19 cellular contexts compared by ENCODE assay signal in genomic region chr2:237321746-237322145, GRCh38.
DNase-seq lines count a peak whose midpoint lies in the region; ATAC-seq, FAIRE-seq and TF ChIP-seq lines count a peak whose summit lies in the region.
"Had no signal": no experiment of that assay in that cellular context is flagged by ENCODE, and none has a peak within 500 bp of the region (broad histone marks: within the 10 kb centered on the region; RNA-seq: fewer than 3 reads in every experiment).

No MANE protein-coding gene starts in this region.

- H3K36me3 ChIP-seq in astrocyte (ENCODE audit: insufficient read depth, low read length) (peaks cover 17% of the 10 kb centered on the region), left ventricle myocardium inferior (no peaks in the 10 kb centered on the region), trophoblast cell (ENCODE audit: control insufficient read depth in 1 of 2, insufficient read depth in 2 of 2, low read length in 2 of 2) (peaks cover 0 to 3% of the 10 kb centered on the region in 2 experiments), tibial nerve (no peaks in the 10 kb centered on the region)
- H3K36me3 ChIP-seq: neutrophil had no signal

- H2AK5ac ChIP-seq in trophoblast cell (ENCODE audit: low read length), result peak overlapping the region; percentile 96

- no peak for TF ChIP-seq EP300 in tibial nerve (IDR thresholded peaks at IDR 0.05)

- H2BK5ac ChIP-seq in trophoblast cell (ENCODE audit: low read depth, low read length, poor library complexity), result peak overlapping the region; percentile 32

- H2AFZ ChIP-seq in astrocyte (ENCODE audit: low read depth, low read length) (no peak overlapping the region), trophoblast cell (ENCODE audit: insufficient read depth, low read length, poor library complexity) (no peak overlapping the region)

- WGBS in trophoblast cell (ENCODE audit: extremely low coverage, insufficient coverage, insufficient read length), result no CpG with 5 or more reads among the region's 7 CpGs
- WGBS in tibial nerve, 2 donors, result 78 to 85% methylated on average over 7 of the region's 7 CpGs

- peak overlapping the region; percentile 99 for H4K91ac ChIP-seq in trophoblast cell (ENCODE audit: low read depth, low read length)

- peak overlapping the region; percentile 91 for H3K14ac ChIP-seq in trophoblast cell (ENCODE audit: low read length)

- peak overlapping the region; percentile 3 for H4K8ac ChIP-seq in trophoblast cell (ENCODE audit: low read depth, low read length)

- H3K9me3 ChIP-seq in astrocyte (ENCODE audit: insufficient read depth, low read depth, low read length), result no peaks in the 10 kb centered on the region
- H3K9me3 ChIP-seq in left ventricle myocardium inferior (replicated peaks), result no peaks in the 10 kb centered on the region
- no peaks in the 10 kb centered on the region for H3K9me3 ChIP-seq in trophoblast cell (ENCODE audit: insufficient read depth, low read depth, low read length)
- H3K9me3 ChIP-seq in tibial nerve, result no peaks in the 10 kb centered on the region
- H3K9me3 ChIP-seq: neutrophil had no signal

- H3K4me1 ChIP-seq in astrocyte (ENCODE audit: insufficient read depth, low read length), result no peaks in the 10 kb centered on the region
- H3K4me1 ChIP-seq in left ventricle myocardium inferior, result peaks cover 59% of the 10 kb centered on the region
- H3K4me1 ChIP-seq in trophoblast cell (ENCODE audit: control insufficient read depth in 1 of 2, insufficient read depth in 2 of 2, low read length in 2 of 2), result peaks cover 8 to 9% of the 10 kb centered on the region in 2 experiments
- H3K4me1 ChIP-seq in tibial nerve, result peaks cover 0 to 57% (median 3%) of the 10 kb centered on the region in 4 donors

- H3K4ac ChIP-seq in trophoblast cell (ENCODE audit: low read depth, low read length), result peak overlapping the region; percentile 23

- peak; percentile 81 for FAIRE-seq in astrocyte (lab: Jason Lieb, UNC)
- FAIRE-seq: GM19239, small intestine had no signal

- peaks cover 69% of the 10 kb centered on the region for H3K79me1 ChIP-seq in trophoblast cell (ENCODE audit: low read length)

- H3K79me2 ChIP-seq in astrocyte (ENCODE audit: insufficient read depth, low read length), result no peaks in the 10 kb centered on the region
- peaks cover 7% of the 10 kb centered on the region for H3K79me2 ChIP-seq in trophoblast cell (ENCODE audit: control insufficient read depth, insufficient read depth, low read length, poor library complexity)

- no peak overlapping the region for H4K12ac ChIP-seq in trophoblast cell (ENCODE audit: low read depth, low read length)

- peak overlapping the region; percentile 99 for H2BK12ac ChIP-seq in trophoblast cell (ENCODE audit: low read length)

- H3K27ac ChIP-seq in astrocyte (ENCODE audit: low read depth, low read length) (no peak overlapping the region), left ventricle myocardium inferior (replicated peaks) (peak overlapping the region; percentile 91), trophoblast cell (ENCODE audit: low read depth, low read length) (no peak overlapping the region), tibial nerve (peak overlapping the region; percentile 54 to 77 (median 73))
- H3K27ac ChIP-seq: neutrophil, SK-N-MC had no signal

- H3K27me3 ChIP-seq in astrocyte (ENCODE audit: insufficient read depth, low read length), result no peaks in the 10 kb centered on the region
- no peaks in the 10 kb centered on the region for H3K27me3 ChIP-seq in left ventricle myocardium inferior (ENCODE audit: low read depth)
- no peaks in the 10 kb centered on the region for H3K27me3 ChIP-seq in trophoblast cell (ENCODE audit: insufficient read depth, low read length)
- H3K27me3 ChIP-seq in tibial nerve, result no peaks in the 10 kb centered on the region
- H3K27me3 ChIP-seq: neutrophil had no signal

- peaks cover 13% of the 10 kb centered on the region for H3K9me3 Mint-ChIP-seq in astrocyte (ENCODE audit: unreplicated experiment)
- H3K9me3 Mint-ChIP-seq in activated T-cell treated with anti-CD3 and anti-CD28 coated beads, Interleukin-2, amount 50 U/mL, for 24 hours, result no peaks in the 10 kb centered on the region

- H3K36me3 Mint-ChIP-seq in astrocyte (ENCODE audit: low read depth, unreplicated experiment), result peaks cover 32% of the 10 kb centered on the region
- peaks cover 8% of the 10 kb centered on the region for H3K36me3 Mint-ChIP-seq in activated T-cell treated with anti-CD3 and anti-CD28 coated beads, Interleukin-2, amount 50 U/mL, for 24 hours (ENCODE audit: low read depth)

- H3K27me3 Mint-ChIP-seq in astrocyte (ENCODE audit: low read depth, unreplicated experiment), result peaks cover 3% of the 10 kb centered on the region
- peaks cover 3% of the 10 kb centered on the region for H3K27me3 Mint-ChIP-seq in activated T-cell treated with anti-CD3 and anti-CD28 coated beads, Interleukin-2, amount 50 U/mL, for 24 hours

- H3K27ac Mint-ChIP-seq in astrocyte (ENCODE audit: unreplicated experiment), result no peak overlapping the region
- H3K27ac Mint-ChIP-seq in activated T-cell treated with anti-CD3 and anti-CD28 coated beads, Interleukin-2, amount 50 U/mL, for 24 hours, result no peak overlapping the region

- H3K9ac ChIP-seq in astrocyte (ENCODE audit: low read length) (no peak overlapping the region), trophoblast cell (ENCODE audit: low read length) (no peak overlapping the region)

- no peaks in the 10 kb centered on the region for H4K20me1 ChIP-seq in astrocyte (ENCODE audit: insufficient read depth, low read length)

- no peak overlapping the region for H3K4me3 Mint-ChIP-seq in astrocyte (ENCODE audit: unreplicated experiment)
- H3K4me3 Mint-ChIP-seq in activated T-cell treated with anti-CD3 and anti-CD28 coated beads, Interleukin-2, amount 50 U/mL, for 24 hours, result no peak overlapping the region

- H3K4me2 ChIP-seq in astrocyte (ENCODE audit: low read length) (no peak overlapping the region), trophoblast cell (ENCODE audit: low read length) (no peak overlapping the region)

- no peak for TF ChIP-seq POLR2A in tibial nerve (IDR thresholded peaks at IDR 0.05)

- TF ChIP-seq CTCF in astrocyte (IDR thresholded peaks at IDR 0.05; ENCODE audit: insufficient read depth, low read depth, low read length) (no peak), left ventricle myocardium inferior (IDR thresholded peaks at IDR 0.05; ENCODE audit: borderline replicate concordance) (no peak), tibial nerve (IDR thresholded peaks at IDR 0.05) (no peak)

- DNase-seq in astrocyte (ENCODE audit: low read depth) (no peak), left ventricle myocardium inferior (no peak), trophoblast cell (no peak), tibial nerve (ENCODE audit: low spot score in 2 of 2) (no peak), HUDEP-2 (lab: John Stamatoyannopoulos, UW; ENCODE audit: unreplicated experiment in 76 of 76) (no peak)
- no peak for DNase-seq in activated T-cell treated with anti-CD3 and anti-CD28 coated beads, Interleukin-2, amount 50 U/mL, for 24 hours
- DNase-seq in stimulated activated naive CD8-positive, alpha-beta T cell treated with anti-CD3 and anti-CD28 coated beads, Interleukin-15, Interleukin-2, amounts not matched to agents 100 U/mL and 50 U/mL, for 24 hours, result no peak
- DNase-seq: activated CD8-positive, alpha-beta memory T cell treated with anti-CD3 and anti-CD28 coated beads for 24 hours; activated effector memory CD4-positive, alpha-beta T cell treated with Interleukin-2 at 50 U/mL for 16 hours; Karpas-422; NCI-H1105; NCI-H526 treated with DMSO at 0.1 percent for 48 hours; OCI-M1; small intestine; T1000 had no signal

- intact Hi-C loops in left ventricle myocardium inferior (cut with micrococcal nuclease), result loop anchor here (10.0 kb wide), 1 partner anchor 167 kb away; no protein-coding TSS in a partner anchor

- no peak overlapping the region for H3K23ac ChIP-seq in trophoblast cell (ENCODE audit: low read length)

- peak overlapping the region; percentile 51 for H3K18ac ChIP-seq in trophoblast cell (ENCODE audit: low read length)

- H3K4me1 Mint-ChIP-seq in astrocyte (ENCODE audit: low read depth, unreplicated experiment), result peaks cover 7% of the 10 kb centered on the region
- no peaks in the 10 kb centered on the region for H3K4me1 Mint-ChIP-seq in activated T-cell treated with anti-CD3 and anti-CD28 coated beads, Interleukin-2, amount 50 U/mL, for 24 hours (ENCODE audit: low read depth)

- H3K4me3 ChIP-seq in astrocyte (ENCODE audit: insufficient read depth, low read depth, low read length) (no peak overlapping the region), left ventricle myocardium inferior (no peak overlapping the region), trophoblast cell (ENCODE audit: low read depth, low read length) (no peak overlapping the region), tibial nerve (no peak overlapping the region)
- H3K4me3 ChIP-seq: SK-N-MC had no signal

- ATAC-seq in stimulated activated naive CD8-positive, alpha-beta T cell treated with anti-CD3 and anti-CD28 coated beads, Interleukin-15, Interleukin-2, amounts not matched to agents 100 U/mL and 50 U/mL, for 24 hours, result no peak
- ATAC-seq: activated CD4-positive, CD25-positive, alpha-beta regulatory T cell treated with anti-CD3 and anti-CD28 coated beads, Interleukin-2, amount 50 U/mL, for 24 hours had no signal

- peak overlapping the region; percentile 97 for H2BK120ac ChIP-seq in trophoblast cell (ENCODE audit: insufficient read depth, low read length, poor library complexity)

Comparison
In these comparisons a context has a peak if more than half of its experiments do, and no peak if none do; other contexts are left out.
1. H3K27ac ChIP-seq: peak in left ventricle myocardium inferior (single experiment) and tibial nerve (4 of 4); none in astrocyte (single experiment) and trophoblast cell (single experiment).